In the genomic region with DNA sequence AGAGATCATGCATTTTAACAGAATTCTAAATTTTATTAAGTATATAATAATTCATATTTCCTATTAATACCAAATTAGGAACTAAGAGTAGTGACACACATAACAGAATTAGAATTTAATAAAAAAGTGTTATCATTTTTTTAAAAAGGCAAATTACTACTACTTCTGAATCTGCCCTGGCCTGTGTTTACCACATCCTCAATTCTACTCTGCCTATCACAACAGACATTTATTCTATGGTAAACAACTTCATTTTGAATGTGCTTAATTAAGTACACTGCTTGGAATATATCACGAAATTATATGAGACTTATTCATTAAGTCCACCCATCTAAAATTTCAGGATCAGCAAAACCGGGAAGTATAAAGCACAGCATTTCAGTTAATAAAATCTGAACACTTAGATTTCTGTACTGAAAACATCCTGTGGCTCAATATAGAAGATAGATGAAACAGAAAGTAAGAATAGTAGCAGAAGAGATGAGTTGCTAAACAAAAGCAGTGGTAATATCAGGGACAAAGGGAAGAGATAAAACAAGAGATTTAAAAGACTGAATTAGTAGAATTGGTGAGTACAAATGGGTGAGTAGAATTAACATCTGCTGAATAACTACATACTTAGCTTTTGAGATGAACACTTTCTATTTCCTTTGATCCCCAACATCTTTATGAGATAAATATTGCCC, we compare ENCODE assay signal across 1 cellular context.
TF ChIP-seq lines count a peak whose summit lies in the region.

No MANE protein-coding gene starts in this region.

TF ChIP-seq in GM23338, 12 proteins besides CTCF, POLR2A, EP300 and RAD21 (continued from another document):
- no peak for TF ChIP-seq EZH2 (IDR thresholded peaks at IDR 0.05; ENCODE audit: low read depth, unreplicated experiment)
- TF ChIP-seq ZNF331 (CRISPR knock-in tag; IDR thresholded peaks at IDR 0.05; ENCODE audit: low read depth), result no peak
- no peak for TF ChIP-seq ZNF114 (CRISPR knock-in tag; IDR thresholded peaks at IDR 0.05)
